In the genomic region with DNA sequence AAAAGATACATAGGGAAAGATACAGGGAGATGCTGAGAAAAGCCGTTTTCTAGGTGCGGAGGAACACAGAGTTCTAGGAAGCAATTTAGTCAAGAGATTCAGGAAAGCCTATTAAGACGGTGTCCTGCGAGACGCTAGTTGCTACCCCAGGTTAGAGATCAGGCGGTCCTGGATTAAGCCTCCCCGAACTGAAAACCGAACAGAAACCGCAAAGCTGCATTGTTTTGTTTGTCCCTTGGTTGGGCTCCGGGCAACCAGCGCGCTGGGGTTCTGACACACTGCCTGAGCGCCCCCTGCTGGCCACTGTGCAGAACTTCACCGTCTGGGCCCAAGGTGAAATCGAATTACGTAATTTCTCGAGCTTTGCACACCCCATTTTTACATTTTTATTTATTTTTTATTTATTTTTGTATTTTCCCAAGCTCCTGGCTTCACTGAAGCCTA, we compare ENCODE assay signal across 8 cellular contexts. TPM values are rescaled to one million over a fixed set of nuclear protein-coding genes. Genes with fewer than 3 reads are reported as not detected.
DNase-seq lines count a peak whose midpoint lies in the region; ATAC-seq and TF ChIP-seq lines count a peak whose summit lies in the region.

No MANE protein-coding gene starts in this region.

- TF ChIP-seq EP300 in upper lobe of left lung (IDR thresholded peaks at IDR 0.05) = no peak

- H3K4me1 ChIP-seq in adrenal gland (replicated peaks in 1 of 2) (peaks cover 46 to 70% of the 10 kb centered on the region in 2 donors), heart right ventricle (peaks cover 16 to 68% (median 45%) of the 10 kb centered on the region in 9 donors), upper lobe of left lung (peaks cover 13 to 29% (median 14%) of the 10 kb centered on the region in 4 donors)

- DNase-seq in NCI-H1105 treated with DMSO at 0.1 percent for 48 hours (lab: John Stamatoyannopoulos, UW) = peak; percentile 92
- peak; percentile 82 for DNase-seq in T follicular helper cell (ENCODE audit: low read depth)
- peak; percentile 90 to 97 (median 93) for DNase-seq in adrenal gland
- DNase-seq in heart right ventricle = peak; percentile 86 to 91
- peak; percentile 97 for DNase-seq in posterior vena cava (ENCODE audit: low spot score)
- DNase-seq in upper lobe of left lung = peak; percentile 88 to 89

- H3K36me3 ChIP-seq in adrenal gland (replicated peaks in 1 of 2) (no peaks in the 10 kb centered on the region), heart right ventricle (no peaks in the 10 kb centered on the region), upper lobe of left lung (no peaks in the 10 kb centered on the region)

- H3K27ac ChIP-seq in adrenal gland = peak overlapping the region; percentile 85 to 99 (median 95)
- H3K27ac ChIP-seq in heart right ventricle = peak overlapping the region; percentile 66 to 97 (median 84)
- peak overlapping the region; percentile 44 to 82 (median 69) for H3K27ac ChIP-seq in upper lobe of left lung

- peak; percentile 86 for ATAC-seq in HG02759 (IDR thresholded peaks at IDR 0.05; ENCODE audit: unreplicated experiment)
- ATAC-seq in heart right ventricle = peak; percentile 34 to 74 (median 66)
- peak; percentile 88 to 94 for ATAC-seq in upper lobe of left lung (ENCODE audit: low FRiP score in 2 of 2)

- H3K27me3 ChIP-seq in adrenal gland (no peaks in the 10 kb centered on the region), heart right ventricle (no peaks in the 10 kb centered on the region), upper lobe of left lung (no peaks in the 10 kb centered on the region)

- intact Hi-C loops in adrenal gland (cut with DNase I) = loop anchor here (5.0 kb wide), 2 partner anchors 142 to 317 kb away; no protein-coding TSS in a partner anchor
- intact Hi-C loops in heart right ventricle (cut with DNase I) = loop anchor here (1.0 to 10.0 kb wide), 15 partner anchors 52 to 664 kb away; a partner anchor contains a TSS
- intact Hi-C loops in posterior vena cava (cut with DNase I) = loop anchor here (1.0 to 10.0 kb wide), 3 partner anchors 137 to 315 kb away; no protein-coding TSS in a partner anchor

- no peaks in the 10 kb centered on the region for H3K9me3 ChIP-seq in adrenal gland (replicated peaks in 1 of 3)
- H3K9me3 ChIP-seq in heart right ventricle = no peaks in the 10 kb centered on the region
- no peaks in the 10 kb centered on the region for H3K9me3 ChIP-seq in upper lobe of left lung

- TF ChIP-seq CTCF in GM12872 (IDR thresholded peaks at IDR 0.05; ENCODE audit: insufficient read depth, low read depth, low read length) = peak; percentile 93
- TF ChIP-seq CTCF in adrenal gland (IDR thresholded peaks at IDR 0.05) = peak; percentile 99 to 100 (median 100)
- TF ChIP-seq CTCF in heart right ventricle (IDR thresholded peaks at IDR 0.05) = peak; percentile 97 to 100 (median 99)
- TF ChIP-seq CTCF in upper lobe of left lung (IDR thresholded peaks at IDR 0.05) = peak; percentile 89 to 97 (median 93)

- WGBS in adrenal gland, 4 donors = 0 to 1% (median 1%) methylated on average over 17 of the region's 17 CpGs
- WGBS in heart right ventricle, 2 donors = 0% methylated on average over 17 of the region's 17 CpGs
- 0% methylated on average over 17 of the region's 17 CpGs for WGBS in upper lobe of left lung, 2 donors

- H3K4me3 ChIP-seq in adrenal gland = peak overlapping the region in 3 of 4 donors; percentile 12 to 50 (median 48)
- peak overlapping the region in 9 of 10 donors; percentile 31 to 57 (median 49) for H3K4me3 ChIP-seq in heart right ventricle
- H3K4me3 ChIP-seq in upper lobe of left lung = peak overlapping the region; percentile 35 to 49 (median 40)

- peak in 1 of 2 donors; percentile 47 for TF ChIP-seq POLR2A in adrenal gland (IDR thresholded peaks at IDR 0.05)
- TF ChIP-seq POLR2A in upper lobe of left lung (IDR thresholded peaks at IDR 0.05) = no peak

RNA-seq across cellular contexts. Expression of a gene that starts 37.3 kb away (rescaled TPM):
- total RNA-seq in adrenal gland (100 to 1,000 TPM; 141 to 535 (median 315) TPM), heart right ventricle (100 to 1,000 TPM; 347 to 581 (median 535) TPM), posterior vena cava (100 to 1,000 TPM in 1 of 2 donors, 10 to 100 TPM in 1; 94.9 to 101 TPM), upper lobe of left lung (100 to 1,000 TPM in 1 of 6 donors, 10 to 100 TPM in 5; 29.2 to 105 (median 79.4) TPM)
- polyA plus RNA-seq in adrenal gland (100 to 1,000 TPM; 208 to 905 (median 762) TPM), heart right ventricle (100 to 1,000 TPM; 527 to 567 TPM)

Comparison
In these comparisons a context has a peak if more than half of its experiments do, and no peak if none do; other contexts are left out.
1. Peak in every context shown above with its lines: DNase-seq, ATAC-seq, H3K4me3 ChIP-seq and H3K27ac ChIP-seq.